11 cellular contexts compared by ENCODE assay signal in genomic region chr6:71333700-71334099, GRCh38. TPM values are rescaled to one million over a fixed set of nuclear protein-coding genes. Genes with fewer than 3 reads are reported as not detected.
DNase-seq lines count a peak whose midpoint lies in the region; FAIRE-seq and TF ChIP-seq lines count a peak whose summit lies in the region.
"Had no signal": no experiment of that assay in that cellular context is flagged by ENCODE, and none has a peak within 500 bp of the region (broad histone marks: within the 10 kb centered on the region; RNA-seq: fewer than 3 reads in every experiment).

No MANE protein-coding gene starts in this region.

- peak; percentile 29 for FAIRE-seq in astrocyte (lab: Jason Lieb, UNC)

- no peak overlapping the region for H2AFZ ChIP-seq in ACC112 (ENCODE audit: low read length, unreplicated experiment)
- no peak overlapping the region for H2AFZ ChIP-seq in astrocyte (ENCODE audit: low read depth, low read length)

- H3K9ac ChIP-seq in astrocyte (ENCODE audit: low read length) = no peak overlapping the region

- peak overlapping the region; percentile 81 for H3K27ac Mint-ChIP-seq in HFFc6
- peak overlapping the region; percentile 84 for H3K27ac Mint-ChIP-seq in astrocyte (ENCODE audit: unreplicated experiment)

- peaks cover 9% of the 10 kb centered on the region for H3K36me3 Mint-ChIP-seq in HFFc6 (ENCODE audit: low read depth)
- H3K36me3 Mint-ChIP-seq in astrocyte (ENCODE audit: low read depth, unreplicated experiment) = no peaks in the 10 kb centered on the region

- no peaks in the 10 kb centered on the region for H3K36me3 ChIP-seq in ACC112 (ENCODE audit: insufficient read depth, low read length)
- H3K36me3 ChIP-seq in astrocyte (ENCODE audit: insufficient read depth, low read length) = no peaks in the 10 kb centered on the region
- H3K36me3 ChIP-seq: BE2C had no signal

- H3K4me3 Mint-ChIP-seq in HFFc6 (no peak overlapping the region), astrocyte (ENCODE audit: unreplicated experiment) (no peak overlapping the region)

- no peaks in the 10 kb centered on the region for H4K20me1 ChIP-seq in astrocyte (ENCODE audit: insufficient read depth, low read length)

- H3K27me3 ChIP-seq in ACC112 (ENCODE audit: insufficient read depth, low read length) = no peaks in the 10 kb centered on the region
- no peaks in the 10 kb centered on the region for H3K27me3 ChIP-seq in astrocyte (ENCODE audit: insufficient read depth, low read length)
- H3K27me3 ChIP-seq: BE2C had no signal

- no peak overlapping the region for H3K4me2 ChIP-seq in astrocyte (ENCODE audit: low read length)

- H3K4me1 Mint-ChIP-seq in HFFc6 (ENCODE audit: low read depth) (peaks cover 75% of the 10 kb centered on the region), astrocyte (ENCODE audit: low read depth, unreplicated experiment) (peaks cover 27% of the 10 kb centered on the region)

- H3K9me3 ChIP-seq in astrocyte (ENCODE audit: insufficient read depth, low read depth, low read length) = no peaks in the 10 kb centered on the region
- H3K9me3 ChIP-seq: BE2C had no signal

- H3K27ac ChIP-seq in ACC112 (ENCODE audit: low read depth, low read length) (peak overlapping the region; percentile 79), astrocyte (ENCODE audit: low read depth, low read length) (peak overlapping the region; percentile 71)

- H3K4me1 ChIP-seq in ACC112 (ENCODE audit: control insufficient read depth, insufficient read depth, low read length, unreplicated experiment) (peaks cover 31% of the 10 kb centered on the region), astrocyte (ENCODE audit: insufficient read depth, low read length) (peaks cover 12% of the 10 kb centered on the region)
- H3K4me1 ChIP-seq: BE2C had no signal

- no peaks in the 10 kb centered on the region for H3K79me2 ChIP-seq in ACC112 (ENCODE audit: control insufficient read depth, insufficient read depth, low read length, unreplicated experiment)
- H3K79me2 ChIP-seq in astrocyte (ENCODE audit: insufficient read depth, low read length) = no peaks in the 10 kb centered on the region

- H3K9me3 Mint-ChIP-seq in HFFc6 (peaks cover 4% of the 10 kb centered on the region; the same call in 1 of the 2 replicates), astrocyte (ENCODE audit: unreplicated experiment) (peaks cover 12% of the 10 kb centered on the region)

- DNase-seq in HFFc6 = peak; percentile 80
- peak; percentile 89 for DNase-seq in astrocyte (ENCODE audit: low read depth)
- DNase-seq in iris pigment epithelial cell (ENCODE audit: low read depth) = peak; percentile 88
- DNase-seq in NCI-H2171 (lab: John Stamatoyannopoulos, UW) = no peak
- no peak for DNase-seq in Kasumi-1 (lab: John Stamatoyannopoulos, UW)
- no peak for DNase-seq in NCI-H146 (lab: John Stamatoyannopoulos, UW)
- no peak for DNase-seq in effector CD8-positive, alpha-beta T cell (lab: John Stamatoyannopoulos, UW)
- DNase-seq: amygdala, BE2C, NCI-H446 had no signal

- TF ChIP-seq CTCF in HFFc6 (IDR thresholded peaks at IDR 0.05) = no peak
- no peak for TF ChIP-seq CTCF in astrocyte (IDR thresholded peaks at IDR 0.05; ENCODE audit: insufficient read depth, low read depth, low read length)

- no peak overlapping the region for H3K4me3 ChIP-seq in ACC112 (ENCODE audit: low read depth, low read length)
- no peak overlapping the region for H3K4me3 ChIP-seq in astrocyte (ENCODE audit: insufficient read depth, low read depth, low read length)

- H3K27me3 Mint-ChIP-seq in HFFc6 (ENCODE audit: insufficient read depth) (peaks cover 2% of the 10 kb centered on the region; the same call in 1 of the 2 replicates), astrocyte (ENCODE audit: low read depth, unreplicated experiment) (no peaks in the 10 kb centered on the region)

RNA-seq across cellular contexts. Expression of gene OGFRL1, which starts 45.1 kb away (rescaled TPM):
- 10 to 100 TPM; 21.4 to 34.5 (median 25.2) TPM for total RNA-seq in HFFc6 (2021; fragmentation: NEBNext Ultra II Directional; extraction: Animal tissue kit (Norgen Biotek cat#: 25700))
- 32.4 and 35.3 TPM in 2 replicates for total RNA-seq in astrocyte

Comparison
In these comparisons a context has a peak if more than half of its experiments do, and no peak if none do; other contexts are left out.
1. DNase-seq: peak in HFFc6 (single experiment), astrocyte (single experiment) and iris pigment epithelial cell (single experiment); none in NCI-H2171 (single experiment), Kasumi-1 (0 of 2), NCI-H146 (single experiment) and effector CD8-positive, alpha-beta T cell (single experiment).